1 cellular context compared by ENCODE assay signal in the genomic region with DNA sequence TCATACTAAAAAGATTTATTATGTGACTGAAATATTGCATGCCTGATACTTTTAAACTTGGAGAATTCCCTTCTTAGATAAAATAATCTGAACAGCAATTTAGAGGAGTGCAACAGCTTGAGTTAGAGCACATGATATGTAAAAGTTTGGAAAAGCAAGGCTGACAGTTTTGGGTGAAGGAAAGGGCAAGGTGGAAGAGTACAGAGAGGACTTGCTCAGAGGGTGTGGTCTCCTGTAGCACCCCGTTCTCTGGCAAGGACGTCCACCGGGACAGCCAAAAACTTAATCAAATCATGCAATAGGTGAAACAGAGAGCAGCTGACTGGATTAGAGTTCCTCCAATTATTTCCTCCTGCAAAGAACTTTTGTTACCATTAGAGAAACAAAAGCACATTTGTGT.
TF ChIP-seq lines count a peak whose summit lies in the region.

No MANE protein-coding gene starts in this region.

TF ChIP-seq in HepG2, 621 proteins besides CTCF, POLR2A, EP300 and RAD21 (continued from another document):
- TF ChIP-seq, protein P1, sequence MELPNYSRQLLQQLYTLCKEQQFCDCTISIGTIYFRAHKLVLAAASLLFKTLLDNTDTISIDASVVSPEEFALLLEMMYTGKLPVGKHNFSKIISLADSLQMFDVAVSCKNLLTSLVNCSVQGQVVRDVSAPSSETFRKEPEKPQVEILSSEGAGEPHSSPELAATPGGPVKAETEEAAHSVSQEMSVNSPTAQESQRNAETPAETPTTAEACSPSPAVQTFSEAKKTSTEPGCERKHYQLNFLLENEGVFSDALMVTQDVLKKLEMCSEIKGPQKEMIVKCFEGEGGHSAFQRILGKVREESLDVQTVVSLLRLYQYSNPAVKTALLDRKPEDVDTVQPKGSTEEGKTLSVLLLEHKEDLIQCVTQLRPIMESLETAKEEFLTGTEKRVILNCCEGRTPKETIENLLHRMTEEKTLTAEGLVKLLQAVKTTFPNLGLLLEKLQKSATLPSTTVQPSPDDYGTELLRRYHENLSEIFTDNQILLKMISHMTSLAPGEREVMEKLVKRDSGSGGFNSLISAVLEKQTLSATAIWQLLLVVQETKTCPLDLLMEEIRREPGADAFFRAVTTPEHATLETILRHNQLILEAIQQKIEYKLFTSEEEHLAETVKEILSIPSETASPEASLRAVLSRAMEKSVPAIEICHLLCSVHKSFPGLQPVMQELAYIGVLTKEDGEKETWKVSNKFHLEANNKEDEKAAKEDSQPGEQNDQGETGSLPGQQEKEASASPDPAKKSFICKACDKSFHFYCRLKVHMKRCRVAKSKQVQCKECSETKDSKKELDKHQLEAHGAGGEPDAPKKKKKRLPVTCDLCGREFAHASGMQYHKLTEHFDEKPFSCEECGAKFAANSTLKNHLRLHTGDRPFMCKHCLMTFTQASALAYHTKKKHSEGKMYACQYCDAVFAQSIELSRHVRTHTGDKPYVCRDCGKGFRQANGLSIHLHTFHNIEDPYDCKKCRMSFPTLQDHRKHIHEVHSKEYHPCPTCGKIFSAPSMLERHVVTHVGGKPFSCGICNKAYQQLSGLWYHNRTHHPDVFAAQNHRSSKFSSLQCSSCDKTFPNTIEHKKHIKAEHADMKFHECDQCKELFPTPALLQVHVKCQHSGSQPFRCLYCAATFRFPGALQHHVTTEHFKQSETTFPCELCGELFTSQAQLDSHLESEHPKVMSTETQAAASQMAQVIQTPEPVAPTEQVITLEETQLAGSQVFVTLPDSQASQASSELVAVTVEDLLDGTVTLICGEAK (IDR thresholded peaks at IDR 0.05) = no peak
- TF ChIP-seq, protein P1 (CRISPR knock-in tag; IDR thresholded peaks at IDR 0.05) = no peak
- no peak for TF ChIP-seq SMAD9 (CRISPR knock-in tag; IDR thresholded peaks at IDR 0.05)
- TF ChIP-seq KLF15 (CRISPR knock-in tag; IDR thresholded peaks at IDR 0.05; ENCODE audit: borderline replicate concordance) = no peak
- TF ChIP-seq ZNF143 (CRISPR knock-in tag; IDR thresholded peaks at IDR 0.05) = no peak
- TF ChIP-seq NKX3-1 (CRISPR knock-in tag; IDR thresholded peaks at IDR 0.05) = no peak
- TF ChIP-seq, protein P2, sequence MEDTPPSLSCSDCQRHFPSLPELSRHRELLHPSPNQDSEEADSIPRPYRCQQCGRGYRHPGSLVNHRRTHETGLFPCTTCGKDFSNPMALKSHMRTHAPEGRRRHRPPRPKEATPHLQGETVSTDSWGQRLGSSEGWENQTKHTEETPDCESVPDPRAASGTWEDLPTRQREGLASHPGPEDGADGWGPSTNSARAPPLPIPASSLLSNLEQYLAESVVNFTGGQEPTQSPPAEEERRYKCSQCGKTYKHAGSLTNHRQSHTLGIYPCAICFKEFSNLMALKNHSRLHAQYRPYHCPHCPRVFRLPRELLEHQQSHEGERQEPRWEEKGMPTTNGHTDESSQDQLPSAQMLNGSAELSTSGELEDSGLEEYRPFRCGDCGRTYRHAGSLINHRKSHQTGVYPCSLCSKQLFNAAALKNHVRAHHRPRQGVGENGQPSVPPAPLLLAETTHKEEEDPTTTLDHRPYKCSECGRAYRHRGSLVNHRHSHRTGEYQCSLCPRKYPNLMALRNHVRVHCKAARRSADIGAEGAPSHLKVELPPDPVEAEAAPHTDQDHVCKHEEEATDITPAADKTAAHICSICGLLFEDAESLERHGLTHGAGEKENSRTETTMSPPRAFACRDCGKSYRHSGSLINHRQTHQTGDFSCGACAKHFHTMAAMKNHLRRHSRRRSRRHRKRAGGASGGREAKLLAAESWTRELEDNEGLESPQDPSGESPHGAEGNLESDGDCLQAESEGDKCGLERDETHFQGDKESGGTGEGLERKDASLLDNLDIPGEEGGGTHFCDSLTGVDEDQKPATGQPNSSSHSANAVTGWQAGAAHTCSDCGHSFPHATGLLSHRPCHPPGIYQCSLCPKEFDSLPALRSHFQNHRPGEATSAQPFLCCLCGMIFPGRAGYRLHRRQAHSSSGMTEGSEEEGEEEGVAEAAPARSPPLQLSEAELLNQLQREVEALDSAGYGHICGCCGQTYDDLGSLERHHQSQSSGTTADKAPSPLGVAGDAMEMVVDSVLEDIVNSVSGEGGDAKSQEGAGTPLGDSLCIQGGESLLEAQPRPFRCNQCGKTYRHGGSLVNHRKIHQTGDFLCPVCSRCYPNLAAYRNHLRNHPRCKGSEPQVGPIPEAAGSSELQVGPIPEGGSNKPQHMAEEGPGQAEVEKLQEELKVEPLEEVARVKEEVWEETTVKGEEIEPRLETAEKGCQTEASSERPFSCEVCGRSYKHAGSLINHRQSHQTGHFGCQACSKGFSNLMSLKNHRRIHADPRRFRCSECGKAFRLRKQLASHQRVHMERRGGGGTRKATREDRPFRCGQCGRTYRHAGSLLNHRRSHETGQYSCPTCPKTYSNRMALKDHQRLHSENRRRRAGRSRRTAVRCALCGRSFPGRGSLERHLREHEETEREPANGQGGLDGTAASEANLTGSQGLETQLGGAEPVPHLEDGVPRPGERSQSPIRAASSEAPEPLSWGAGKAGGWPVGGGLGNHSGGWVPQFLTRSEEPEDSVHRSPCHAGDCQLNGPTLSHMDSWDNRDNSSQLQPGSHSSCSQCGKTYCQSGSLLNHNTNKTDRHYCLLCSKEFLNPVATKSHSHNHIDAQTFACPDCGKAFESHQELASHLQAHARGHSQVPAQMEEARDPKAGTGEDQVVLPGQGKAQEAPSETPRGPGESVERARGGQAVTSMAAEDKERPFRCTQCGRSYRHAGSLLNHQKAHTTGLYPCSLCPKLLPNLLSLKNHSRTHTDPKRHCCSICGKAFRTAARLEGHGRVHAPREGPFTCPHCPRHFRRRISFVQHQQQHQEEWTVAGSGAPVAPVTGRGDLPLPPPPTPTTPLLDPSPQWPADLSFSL (CRISPR knock-in tag; IDR thresholded peaks at IDR 0.05) = no peak
- TF ChIP-seq JUN (CRISPR knock-in tag; IDR thresholded peaks at IDR 0.05) = no peak
- TF ChIP-seq, protein P3, sequence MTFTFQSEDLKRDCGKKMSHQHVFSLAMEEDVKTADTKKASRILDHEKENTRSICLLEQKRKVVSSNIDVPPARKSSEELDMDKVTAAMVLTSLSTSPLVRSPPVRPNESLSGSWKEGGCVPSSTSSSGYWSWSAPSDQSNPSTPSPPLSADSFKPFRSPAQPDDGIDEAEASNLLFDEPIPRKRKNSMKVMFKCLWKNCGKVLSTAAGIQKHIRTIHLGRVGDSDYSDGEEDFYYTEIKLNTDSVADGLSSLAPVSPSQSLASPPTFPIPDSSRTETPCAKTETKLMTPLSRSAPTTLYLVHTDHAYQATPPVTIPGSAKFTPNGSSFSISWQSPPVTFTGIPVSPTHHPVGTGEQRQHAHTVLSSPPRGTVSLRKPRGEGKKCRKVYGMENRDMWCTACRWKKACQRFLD (CRISPR knock-in tag; IDR thresholded peaks at IDR 0.05; ENCODE audit: borderline replicate concordance) = no peak
- TF ChIP-seq ZNF431 (CRISPR knock-in tag; IDR thresholded peaks at IDR 0.05; ENCODE audit: borderline replicate concordance, low read depth) = no peak
- TF ChIP-seq CC2D1A (CRISPR knock-in tag; IDR thresholded peaks at IDR 0.05) = no peak
